9 cellular contexts compared by ENCODE assay signal in genomic region chr4:88818650-88819470, GRCh38.
DNase-seq lines count a peak whose midpoint lies in the region; ATAC-seq and TF ChIP-seq lines count a peak whose summit lies in the region.
"Had no signal": no experiment of that assay in that cellular context is flagged by ENCODE, and none has a peak within 500 bp of the region (broad histone marks: within the 10 kb centered on the region; RNA-seq: fewer than 3 reads in every experiment).

No MANE protein-coding gene starts in this region.

- H3K9me3 ChIP-seq in DOHH2 (ENCODE audit: control insufficient read depth, insufficient read depth, low read length), result no peaks in the 10 kb centered on the region
- no peaks in the 10 kb centered on the region for H3K9me3 ChIP-seq in NT2/D1 (ENCODE audit: insufficient read depth, low read length)
- H3K9me3 ChIP-seq in heart left ventricle, result no peaks in the 10 kb centered on the region

- H3K4me2 ChIP-seq in DOHH2 (ENCODE audit: low read length), result no peak overlapping the region

- H3K27ac ChIP-seq in DOHH2 (ENCODE audit: low read depth, low read length) (no peak overlapping the region), heart left ventricle (peak overlapping the region in 3 of 12 donors; percentile 5 to 84 (median 11))

- peak; percentile 39 for TF ChIP-seq CTCF in DOHH2 (IDR thresholded peaks at IDR 0.05; ENCODE audit: low read depth, low read length, poor library complexity, severe bottlenecking)
- peak; percentile 37 to 82 (median 66) for TF ChIP-seq CTCF in heart left ventricle (IDR thresholded peaks at IDR 0.05)

- H4K20me1 ChIP-seq in DOHH2 (ENCODE audit: control insufficient read depth, insufficient read depth, low read depth, low read length), result no peaks in the 10 kb centered on the region

- ATAC-seq in heart left ventricle (peak; percentile 14 to 37 (median 28)), HG03520 (IDR thresholded peaks at IDR 0.05; ENCODE audit: unreplicated experiment) (no peak), GM18520 (IDR thresholded peaks at IDR 0.05; ENCODE audit: unreplicated experiment) (no peak)

- H3K27me3 ChIP-seq in DOHH2 (ENCODE audit: control insufficient read depth, low read length) (peaks cover 13% of the 10 kb centered on the region), NT2/D1 (ENCODE audit: insufficient read depth, insufficient read length) (no peaks in the 10 kb centered on the region), heart left ventricle (no peaks in the 10 kb centered on the region)

- no peak overlapping the region for H3K4me3 ChIP-seq in DOHH2 (ENCODE audit: low read length)
- H3K4me3 ChIP-seq in NT2/D1 (ENCODE audit: insufficient read length, low read depth), result no peak overlapping the region
- H3K4me3 ChIP-seq in heart left ventricle, result no peak overlapping the region

- H3K79me2 ChIP-seq in DOHH2 (ENCODE audit: control insufficient read depth, low read length), result no peaks in the 10 kb centered on the region

- no peak for TF ChIP-seq POLR2A in heart left ventricle (IDR thresholded peaks at IDR 0.05)

- H3K9me2 ChIP-seq in DOHH2 (replicated peaks; ENCODE audit: control insufficient read depth, low read length), result no peaks in the 10 kb centered on the region

- 27 to 29% (median 28%) methylated on average over 5 of the region's 5 CpGs for WGBS in heart left ventricle, 4 donors

- intact Hi-C loops in heart left ventricle (cut with DNase I), result loop anchor here in 8 of 10 donors (1.0 to 2.0 kb wide), 4 partner anchors 204 to 292 kb away; partner anchors contain the start of gene TIGD2 (in 1 of the 8)

- no peaks in the 10 kb centered on the region for H3K4me1 ChIP-seq in DOHH2 (ENCODE audit: control insufficient read depth, low read length)
- no peaks in the 10 kb centered on the region for H3K4me1 ChIP-seq in NT2/D1 (ENCODE audit: insufficient read depth, insufficient read length)
- H3K4me1 ChIP-seq in heart left ventricle, result peaks cover 4 to 74% (median 46%) of the 10 kb centered on the region in 12 donors

- H3K36me3 ChIP-seq in DOHH2 (ENCODE audit: control insufficient read depth, low read length), result no peaks in the 10 kb centered on the region
- H3K36me3 ChIP-seq in NT2/D1 (ENCODE audit: insufficient read depth, insufficient read length, low read length), result no peaks in the 10 kb centered on the region
- no peaks in the 10 kb centered on the region for H3K36me3 ChIP-seq in heart left ventricle

- DNase-seq in HPDE6-E6E7 (ENCODE audit: extremely low spot score) (peak; percentile 27), NT2/D1 (ENCODE audit: low read depth, low spot score) (peak; percentile 15), heart left ventricle (peak in 3 of 5 donors; percentile 25 to 34 (median 32)), pulmonary artery endothelial cell (ENCODE audit: low read depth, low spot score) (peak; percentile 17)
- peak; percentile 5 for DNase-seq in activated gamma-delta T cell treated with anti-CD3 and anti-CD28 coated beads, Interleukin-2, amount 50 U/mL, for 16 hours (ENCODE audit: low read depth)
- DNase-seq: activated B cell treated with CpG ODN at 0.5 μM for 24 hours had no signal

- no peaks in the 10 kb centered on the region for H3F3A ChIP-seq in DOHH2 (ENCODE audit: control insufficient read depth, insufficient read depth)

- H3K9ac ChIP-seq in NT2/D1 (ENCODE audit: insufficient read length, low read depth), result no peak overlapping the region

Comparison
In these comparisons a context has a peak if more than half of its experiments do, and no peak if none do; other contexts are left out.
1. ATAC-seq: peak in heart left ventricle (4 of 4); none in HG03520 (single experiment) and GM18520 (single experiment).
2. Peak in every context shown above with its lines, with median percentiles within 50 percentile points of each other: DNase-seq.